Comparison of ENCODE assay signal across 11 cellular contexts in genomic region chr10:22649390-22649841, GRCh38.
DNase-seq lines count a peak whose midpoint lies in the region; ATAC-seq, FAIRE-seq and TF ChIP-seq lines count a peak whose summit lies in the region.
"Had no signal": no experiment of that assay in that cellular context is flagged by ENCODE, and none has a peak within 500 bp of the region (broad histone marks: within the 10 kb centered on the region; RNA-seq: fewer than 3 reads in every experiment).

No MANE protein-coding gene starts in this region.

- TF ChIP-seq CTCF in pancreas (IDR thresholded peaks at IDR 0.05) (no peak), body of pancreas (IDR thresholded peaks at IDR 0.05) (no peak)

- POLR2A ChIA-PET in CD8-positive, alpha-beta memory T cell (lab: Charles Lee), result interaction anchor here (0.5 to 2.8 kb wide), 11 partner anchors 10 to 49 kb away, joined by 3 to 9 read pairs (median 4); no protein-coding TSS in a partner anchor

- H3K27ac ChIP-seq in CD8-positive, alpha-beta memory T cell (ENCODE audit: low read depth, low read length), result peak overlapping the region; percentile 44
- H3K27ac ChIP-seq in pancreas (no peak overlapping the region), body of pancreas (peak overlapping the region in 1 of 4 donors; percentile 18)

- no peaks in the 10 kb centered on the region for H3K36me3 ChIP-seq in CD8-positive, alpha-beta memory T cell (ENCODE audit: insufficient read depth, low read length)
- H3K36me3 ChIP-seq in pancreas (no peaks in the 10 kb centered on the region), body of pancreas (replicated peaks in 1 of 2; ENCODE audit: insufficient read depth in 1 of 2, low read depth in 2 of 2) (no peaks in the 10 kb centered on the region)

- intact Hi-C loops in pancreas (cut with DNase I) (no loop called here), body of pancreas (cut with DNase I) (no loop called here)

- H3K9me3 ChIP-seq in CD8-positive, alpha-beta memory T cell (ENCODE audit: low read length), result no peaks in the 10 kb centered on the region
- H3K9me3 ChIP-seq in pancreas (no peaks in the 10 kb centered on the region), body of pancreas (no peaks in the 10 kb centered on the region)
- H3K9me3 ChIP-seq: SK-N-SH had no signal

- no peak for FAIRE-seq in pancreas (lab: Jason Lieb, UNC)

- no peak for TF ChIP-seq POLR2A in body of pancreas (IDR thresholded peaks at IDR 0.05)

- H3K4me1 ChIP-seq in CD8-positive, alpha-beta memory T cell (ENCODE audit: insufficient read depth, low read length), result peaks cover 100% of the 10 kb centered on the region
- H3K4me1 ChIP-seq in pancreas (peaks cover 0 to 4% (median 0%) of the 10 kb centered on the region in 3 donors), body of pancreas (peaks cover 16% of the 10 kb centered on the region)
- H3K4me1 ChIP-seq: parathyroid adenoma had no signal

- H3K27me3 Mint-ChIP-seq in CD8-positive, alpha-beta memory T cell, result no peaks in the 10 kb centered on the region
- no peaks in the 10 kb centered on the region for H3K27me3 Mint-ChIP-seq in activated naive CD8-positive, alpha-beta T cell

- CTCF ChIA-PET in CD8-positive, alpha-beta memory T cell (lab: Charles Lee), result interaction anchor here (0.8 to 2.6 kb wide), 8 partner anchors 8 to 48 kb away, joined by 3 to 7 read pairs (median 4); no protein-coding TSS in a partner anchor

- DNase-seq in CD8-positive, alpha-beta memory T cell, result peak in 2 of 5 donors; percentile 34 to 51
- DNase-seq in pancreas (no peak), dedifferentiated amniotic fluid mesenchymal stem cell (ENCODE audit: extremely low spot score) (no peak), NCI-H2171 treated with DMSO at 0.1 percent for 48 hours (lab: John Stamatoyannopoulos, UW) (no peak), body of pancreas (no peak)
- DNase-seq: NCI-H345, SK-N-SH had no signal

- H3K4me3 ChIP-seq in CD8-positive, alpha-beta memory T cell (ENCODE audit: low read length), result peak overlapping the region; percentile 57
- no peak overlapping the region for H3K4me3 ChIP-seq in pancreas
- H3K4me3 ChIP-seq in body of pancreas, result no peak overlapping the region

- H3K4me3 Mint-ChIP-seq in CD8-positive, alpha-beta memory T cell, result peak overlapping the region; percentile 71 to 90 (median 87)
- H3K4me3 Mint-ChIP-seq in activated naive CD8-positive, alpha-beta T cell, result peak overlapping the region; percentile 77

- 58 to 70% methylated on average over 9 of the region's 9 CpGs for WGBS in pancreas, 2 donors
- 53 to 73% methylated on average over 9 of the region's 9 CpGs for WGBS in body of pancreas, 2 donors

- no peaks in the 10 kb centered on the region for H3K9me3 Mint-ChIP-seq in CD8-positive, alpha-beta memory T cell
- H3K9me3 Mint-ChIP-seq in activated naive CD8-positive, alpha-beta T cell (ENCODE audit: low read depth), result no peaks in the 10 kb centered on the region

- H3K36me3 Mint-ChIP-seq in CD8-positive, alpha-beta memory T cell, result peaks cover 0 to 24% (median 13%) of the 10 kb centered on the region in 3 donors
- H3K36me3 Mint-ChIP-seq in activated naive CD8-positive, alpha-beta T cell, result peaks cover 7% of the 10 kb centered on the region

- no peaks in the 10 kb centered on the region for H3K27me3 ChIP-seq in CD8-positive, alpha-beta memory T cell (ENCODE audit: insufficient read depth, low read length, poor library complexity, severe bottlenecking)
- H3K27me3 ChIP-seq in pancreas (no peaks in the 10 kb centered on the region), body of pancreas (no peaks in the 10 kb centered on the region)

- H3K4me1 Mint-ChIP-seq in CD8-positive, alpha-beta memory T cell, result peaks cover 89 to 95% (median 94%) of the 10 kb centered on the region in 3 donors
- H3K4me1 Mint-ChIP-seq in activated naive CD8-positive, alpha-beta T cell (ENCODE audit: low read depth), result peaks cover 92% of the 10 kb centered on the region

- peak overlapping the region; percentile 79 to 100 (median 96) for H3K27ac Mint-ChIP-seq in CD8-positive, alpha-beta memory T cell
- H3K27ac Mint-ChIP-seq in activated naive CD8-positive, alpha-beta T cell, result peak overlapping the region; percentile 97

- ATAC-seq in HG03097 (IDR thresholded peaks at IDR 0.05; ENCODE audit: low FRiP score, unreplicated experiment) (peak; percentile 33), pancreas (peak in 3 of 4 donors; percentile 29 to 53 (median 43)), GM21786 (IDR thresholded peaks at IDR 0.05; ENCODE audit: unreplicated experiment) (no peak), body of pancreas (no peak)

Comparison
In these comparisons a context has a peak if more than half of its experiments do, and no peak if none do; other contexts are left out.
1. ATAC-seq: peak in HG03097 (single experiment) and pancreas (3 of 4); none in GM21786 (single experiment) and body of pancreas (single experiment).